16 cellular contexts compared by ENCODE assay signal in genomic region chr17:17175917-17176316, GRCh38. TPM values are rescaled to one million over a fixed set of nuclear protein-coding genes. Genes with fewer than 3 reads are reported as not detected.
DNase-seq lines count a peak whose midpoint lies in the region; ATAC-seq and TF ChIP-seq lines count a peak whose summit lies in the region.
"Had no signal": no experiment of that assay in that cellular context is flagged by ENCODE, and none has a peak within 500 bp of the region (broad histone marks: within the 10 kb centered on the region; RNA-seq: fewer than 3 reads in every experiment).

No MANE protein-coding gene starts in this region.

- H3K27me3 Mint-ChIP-seq in stimulated activated naive CD8-positive, alpha-beta T cell treated with anti-CD3 and anti-CD28 coated beads, Interleukin-15, Interleukin-2, amounts not matched to agents 100 ng/mL and 50 ng/mL, for 24 hours, result no peaks in the 10 kb centered on the region
- peaks cover 11% of the 10 kb centered on the region for H3K27me3 Mint-ChIP-seq in endothelial cell (ENCODE audit: unreplicated experiment)
- H3K27me3 Mint-ChIP-seq: type B pancreatic cell had no signal

- H3K4me1 ChIP-seq in OCI-LY1 (ENCODE audit: insufficient read depth, low read length, severe bottlenecking), result peaks cover 16% of the 10 kb centered on the region
- H3K4me1 ChIP-seq: prostate gland had no signal

- no peak for ATAC-seq in stimulated activated naive CD8-positive, alpha-beta T cell treated with anti-CD3 and anti-CD28 coated beads, Interleukin-15, Interleukin-2, amounts not matched to agents 100 U/mL and 50 U/mL, for 24 hours
- no peak for ATAC-seq in HG03521 (IDR thresholded peaks at IDR 0.05; ENCODE audit: unreplicated experiment)

- H3K36me3 Mint-ChIP-seq in stimulated activated naive CD8-positive, alpha-beta T cell treated with anti-CD3 and anti-CD28 coated beads, Interleukin-15, Interleukin-2, amounts not matched to agents 100 ng/mL and 50 ng/mL, for 24 hours (ENCODE audit: low read depth), result peaks cover 49% of the 10 kb centered on the region
- peaks cover 63% of the 10 kb centered on the region for H3K36me3 Mint-ChIP-seq in endothelial cell (ENCODE audit: low read depth, unreplicated experiment)

- H3F3A ChIP-seq in OCI-LY1 (ENCODE audit: insufficient read depth, low read length), result no peaks in the 10 kb centered on the region

- TF ChIP-seq CTCF in OCI-LY1 (IDR thresholded peaks at IDR 0.05; ENCODE audit: low read length) (no peak), endothelial cell (IDR thresholded peaks at IDR 0.05; ENCODE audit: unreplicated experiment) (no peak)

- H3K27me3 ChIP-seq in OCI-LY1 (ENCODE audit: insufficient read depth, low read length), result no peaks in the 10 kb centered on the region
- H3K27me3 ChIP-seq: cardiac muscle cell, SJSA1 had no signal

- no peak overlapping the region for H3K4me3 ChIP-seq in OCI-LY1 (ENCODE audit: low read depth, low read length, poor library complexity, severe bottlenecking)
- H3K4me3 ChIP-seq: cardiac muscle cell, prostate gland, SJSA1 had no signal

- peaks cover 84% of the 10 kb centered on the region for H3K36me3 ChIP-seq in OCI-LY1 (ENCODE audit: insufficient read depth, low read length)

- no peak for DNase-seq in stimulated activated naive CD8-positive, alpha-beta T cell treated with anti-CD3 and anti-CD28 coated beads, Interleukin-15, Interleukin-2, amounts not matched to agents 100 U/mL and 50 U/mL, for 24 hours
- DNase-seq in central memory CD4-positive, alpha-beta T cell, result peak; percentile 28
- DNase-seq in endothelial cell (ENCODE audit: low spot score), result no peak
- DNase-seq in NCI-H82 (lab: John Stamatoyannopoulos, UW), result no peak
- no peak for DNase-seq in H4 (ENCODE audit: low spot score)
- DNase-seq: DMS79 treated with DMSO at 0.1 percent for 48 hours, head of caudate nucleus, NCI-H2107 had no signal

- H3K27ac Mint-ChIP-seq in stimulated activated naive CD8-positive, alpha-beta T cell treated with anti-CD3 and anti-CD28 coated beads, Interleukin-15, Interleukin-2, amounts not matched to agents 100 ng/mL and 50 ng/mL, for 24 hours, result peak overlapping the region; percentile 70
- H3K27ac Mint-ChIP-seq in endothelial cell (ENCODE audit: unreplicated experiment), result no peak overlapping the region

- no peak overlapping the region; the same call in 1 of the 2 replicates for H3K4me2 ChIP-seq in OCI-LY1 (ENCODE audit: low read length)

- H3K4me1 Mint-ChIP-seq in stimulated activated naive CD8-positive, alpha-beta T cell treated with anti-CD3 and anti-CD28 coated beads, Interleukin-15, Interleukin-2, amounts not matched to agents 100 ng/mL and 50 ng/mL, for 24 hours (ENCODE audit: low read depth), result peaks cover 71% of the 10 kb centered on the region
- H3K4me1 Mint-ChIP-seq in endothelial cell (ENCODE audit: unreplicated experiment), result no peaks in the 10 kb centered on the region

- no peak overlapping the region for H3K4me3 Mint-ChIP-seq in stimulated activated naive CD8-positive, alpha-beta T cell treated with anti-CD3 and anti-CD28 coated beads, Interleukin-15, Interleukin-2, amounts not matched to agents 100 ng/mL and 50 ng/mL, for 24 hours
- no peak overlapping the region for H3K4me3 Mint-ChIP-seq in endothelial cell (ENCODE audit: unreplicated experiment)
- H3K4me3 Mint-ChIP-seq: type B pancreatic cell had no signal

- H3K9ac ChIP-seq in OCI-LY1 (ENCODE audit: low read length), result no peak overlapping the region; the same call in 1 of the 2 replicates

- H3K9me3 ChIP-seq in OCI-LY1 (ENCODE audit: low read length), result no peaks in the 10 kb centered on the region
- H3K9me3 ChIP-seq: prostate gland, SJSA1 had no signal

- H4K20me1 ChIP-seq in OCI-LY1 (ENCODE audit: insufficient read depth, low read length), result no peaks in the 10 kb centered on the region

- no peaks in the 10 kb centered on the region for H3K9me2 ChIP-seq in OCI-LY1 (ENCODE audit: low read depth, low read length)

- H3K79me2 ChIP-seq in OCI-LY1 (ENCODE audit: insufficient read depth, low read length), result no peaks in the 10 kb centered on the region

- no peaks in the 10 kb centered on the region for H3K9me3 Mint-ChIP-seq in stimulated activated naive CD8-positive, alpha-beta T cell treated with anti-CD3 and anti-CD28 coated beads, Interleukin-15, Interleukin-2, amounts not matched to agents 100 ng/mL and 50 ng/mL, for 24 hours
- H3K9me3 Mint-ChIP-seq in endothelial cell (ENCODE audit: unreplicated experiment), result no peaks in the 10 kb centered on the region
- H3K9me3 Mint-ChIP-seq: type B pancreatic cell had no signal

- peak overlapping the region; percentile 6 for H3K27ac ChIP-seq in OCI-LY1 (ENCODE audit: low read depth, low read length, poor library complexity, severe bottlenecking)
- H3K27ac ChIP-seq: cardiac muscle cell, prostate gland, SJSA1 had no signal

- no peak overlapping the region for H2AFZ ChIP-seq in OCI-LY1 (ENCODE audit: low read length)

RNA-seq across cellular contexts. Expression of gene PLD6, which starts 30.2 kb away (rescaled TPM):
- total RNA-seq in endothelial cell (ENCODE audit: unreplicated experiment), result 0.21 TPM
- 1.5 and 1.6 TPM in 2 replicates for total RNA-seq in H4 (2014; rRNA removed; shearing (Covaris generic))
- total RNA-seq: M059J had no signal
